In genomic region chr4:180560896-180561295, GRCh38 we compare ENCODE assay signal across 24 cellular contexts.
DNase-seq lines count a peak whose midpoint lies in the region; ATAC-seq, FAIRE-seq and TF ChIP-seq lines count a peak whose summit lies in the region.
"Had no signal": no experiment of that assay in that cellular context is flagged by ENCODE, and none has a peak within 500 bp of the region (broad histone marks: within the 10 kb centered on the region; RNA-seq: fewer than 3 reads in every experiment).

No MANE protein-coding gene starts in this region.

- H3K36me3 ChIP-seq in bronchial epithelial cell (ENCODE audit: control insufficient read depth, insufficient read depth, low read length) (no peaks in the 10 kb centered on the region), aorta (ENCODE audit: control insufficient read depth in 1 of 2, insufficient read depth in 2 of 2, low read length in 1 of 2) (no peaks in the 10 kb centered on the region)
- H3K36me3 ChIP-seq: BLaER1, upper lobe of left lung had no signal

- ATAC-seq in GM18861 (IDR thresholded peaks at IDR 0.05; ENCODE audit: unreplicated experiment) (no peak), aorta (ENCODE audit: low FRiP score) (no peak)
- ATAC-seq: K562, left lobe of liver, Right ventricle myocardium inferior, T-helper 17 cell had no signal

- H3K27ac ChIP-seq in aorta (ENCODE audit: low read depth in 1 of 2, low read length in 2 of 2) = no peak overlapping the region
- H3K27ac ChIP-seq: BLaER1, epithelial cell of prostate, upper lobe of left lung had no signal

- H3K27me3 ChIP-seq in bronchial epithelial cell (ENCODE audit: control insufficient read depth, insufficient read depth, low read length) (no peaks in the 10 kb centered on the region), aorta (ENCODE audit: control insufficient read depth in 1 of 2, insufficient read depth in 2 of 2, low read length in 1 of 2) (no peaks in the 10 kb centered on the region)
- H3K27me3 ChIP-seq: BLaER1, upper lobe of left lung had no signal

- H3K4me3 ChIP-seq in bronchial epithelial cell (ENCODE audit: low read depth, low read length) (no peak overlapping the region), aorta (ENCODE audit: low read length in 2 of 2) (no peak overlapping the region)
- H3K4me3 ChIP-seq: BLaER1, K562, upper lobe of left lung had no signal

- TF ChIP-seq CTCF in bronchial epithelial cell (IDR thresholded peaks at IDR 0.05; ENCODE audit: insufficient read depth, low read length, severe bottlenecking) = no peak

- no peaks in the 10 kb centered on the region for H3K4me1 ChIP-seq in aorta (ENCODE audit: control insufficient read depth in 1 of 2, insufficient read depth in 2 of 2, low read length in 2 of 2)
- H3K4me1 ChIP-seq: upper lobe of left lung had no signal

- no peak for TF ChIP-seq POLR2A in erythroblast (IDR thresholded peaks at IDR 0.05; ENCODE audit: low read length)

- 21 to 23% methylated on average over 2 of the region's 2 CpGs for WGBS in aorta, 2 donors

- peak; percentile 15 for DNase-seq in HPDE6-E6E7 (ENCODE audit: extremely low spot score)
- peak; percentile 84 for DNase-seq in OCI-M1 (lab: John Stamatoyannopoulos, UW)
- peak; percentile 9 for DNase-seq in bronchial epithelial cell (ENCODE audit: low read depth)
- DNase-seq in non-pigmented ciliary epithelial cell (ENCODE audit: low read depth) = peak; percentile 32
- no peak for DNase-seq in erythroblast (lab: John Stamatoyannopoulos, UW)
- no peak for DNase-seq in aorta
- DNase-seq in HCEC 1CT = no peak
- DNase-seq: activated CD4-positive, alpha-beta memory T cell treated with anti-CD3 and anti-CD28 coated beads for 36 hours; activated naive CD4-positive, alpha-beta T cell treated with Interleukin-2 at 50 U/mL for 16 hours; activated T-cell treated with anti-CD3 and anti-CD28 coated beads for 4 hours; dermis blood vessel endothelial cell; NCI-H1105 treated with DMSO at 0.1 percent for 48 hours; NCI-H2081 treated with DMSO at 0.1 percent for 48 hours; nephron progenitor cell; small intestine; T-helper 17 cell; upper lobe of left lung had no signal

- FAIRE-seq in bronchial epithelial cell (lab: Jason Lieb, UNC) = no peak
- FAIRE-seq: GM19239, K562, small intestine had no signal

- intact Hi-C loops in aorta (cut with DNase I) = no loop called here

- peaks cover 1% of the 10 kb centered on the region for H3K9me3 ChIP-seq in aorta (ENCODE audit: control insufficient read depth, low read length)
- H3K9me3 ChIP-seq: BLaER1, upper lobe of left lung had no signal

Comparison
In these comparisons a context has a peak if more than half of its experiments do, and no peak if none do; other contexts are left out.
1. DNase-seq: peak in HPDE6-E6E7 (single experiment), OCI-M1 (single experiment), bronchial epithelial cell (single experiment) and non-pigmented ciliary epithelial cell (single experiment); none in erythroblast (0 of 2), aorta (0 of 2) and HCEC 1CT (single experiment).